Comparison of ENCODE assay signal across 1 cellular context in the genomic region with DNA sequence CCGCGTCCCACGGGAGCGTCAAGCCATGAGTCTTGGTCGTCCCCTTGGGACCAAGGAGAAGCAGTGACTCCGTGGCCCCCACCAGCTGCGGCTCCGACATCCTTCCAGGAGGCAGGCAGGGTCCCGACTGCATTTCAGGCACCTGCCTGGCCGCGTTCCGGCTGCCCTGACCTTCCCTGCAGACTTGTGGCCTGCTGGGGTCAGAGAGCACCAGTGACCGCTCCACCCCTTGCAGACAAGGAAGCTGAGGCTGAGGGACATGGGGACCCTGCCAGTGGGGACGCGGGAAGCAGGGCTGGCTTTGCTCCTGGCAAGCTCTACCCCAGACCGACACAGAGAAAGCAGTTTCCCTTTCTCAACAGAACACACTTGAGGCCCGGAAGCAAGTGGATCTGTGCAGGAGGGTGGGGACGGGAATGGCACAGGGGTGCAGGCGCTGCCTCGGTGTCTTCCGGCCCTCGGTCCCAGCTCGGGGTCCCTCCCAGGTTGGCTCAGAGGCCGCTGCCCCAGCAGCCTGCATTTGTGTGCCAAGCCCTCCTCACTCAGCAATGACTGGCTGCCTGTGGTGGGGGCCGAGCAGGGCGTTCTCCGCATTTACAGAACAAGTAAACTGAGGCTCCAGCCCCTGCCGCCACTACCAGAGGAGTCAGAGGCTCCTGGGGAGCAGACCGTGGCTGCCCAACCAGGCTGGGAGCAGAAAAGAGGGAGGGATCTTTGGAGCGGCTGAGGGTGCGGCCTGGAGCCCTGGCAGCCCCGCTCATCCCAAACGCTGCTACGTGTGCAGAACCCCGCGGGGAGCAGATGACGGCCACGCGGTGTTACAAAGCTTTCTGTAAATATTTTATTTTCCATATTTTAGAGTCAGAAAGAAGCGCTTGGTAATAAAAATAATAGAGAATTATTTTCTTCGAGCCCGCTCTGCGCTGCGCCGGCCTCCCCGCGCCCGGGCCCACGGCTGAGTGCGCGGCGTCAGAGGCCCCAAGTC.
TF ChIP-seq lines count a peak whose summit lies in the region.

No MANE protein-coding gene starts in this region.

TF ChIP-seq in H1, 55 proteins besides CTCF, POLR2A, EP300 and RAD21:
- no peak for TF ChIP-seq NRF1 (IDR thresholded peaks at IDR 0.05; ENCODE audit: low read depth, low read length)
- TF ChIP-seq, protein P1, sequence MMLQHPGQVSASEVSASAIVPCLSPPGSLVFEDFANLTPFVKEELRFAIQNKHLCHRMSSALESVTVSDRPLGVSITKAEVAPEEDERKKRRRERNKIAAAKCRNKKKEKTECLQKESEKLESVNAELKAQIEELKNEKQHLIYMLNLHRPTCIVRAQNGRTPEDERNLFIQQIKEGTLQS (IDR thresholded peaks at IDR 0.05; ENCODE audit: insufficient read depth, low read depth, low read length): no peak
- TF ChIP-seq SP4 (IDR thresholded peaks at IDR 0.05; ENCODE audit: low read length): no peak
- TF ChIP-seq SIRT6 (IDR thresholded peaks at IDR 0.05; ENCODE audit: low read length): no peak
- TF ChIP-seq TEAD4 (IDR thresholded peaks at IDR 0.05; ENCODE audit: low read depth, low read length): no peak
- TF ChIP-seq HDAC2 (IDR thresholded peaks at IDR 0.05; ENCODE audit: borderline replicate concordance in 1 of 2, low read depth in 2 of 2, low read length in 2 of 2): no peak
- no peak for TF ChIP-seq CBX8 (IDR thresholded peaks at IDR 0.05; ENCODE audit: borderline replicate concordance, low read depth, low read length)
- TF ChIP-seq SP1 (IDR thresholded peaks at IDR 0.05; ENCODE audit: low read depth, low read length): no peak
- no peak for TF ChIP-seq SUZ12 (IDR thresholded peaks at IDR 0.05; ENCODE audit: low read length)
- TF ChIP-seq TAF1 (IDR thresholded peaks at IDR 0.05; ENCODE audit: low read depth, low read length): no peak
- TF ChIP-seq EZH2 (IDR thresholded peaks at IDR 0.05; ENCODE audit: low read depth, low read length, severe bottlenecking): no peak
- no peak for TF ChIP-seq USF2 (IDR thresholded peaks at IDR 0.05; ENCODE audit: low read length)
- no peak for TF ChIP-seq KDM4A (IDR thresholded peaks at IDR 0.05; ENCODE audit: low read depth, low read length, severe bottlenecking)
- no peak for TF ChIP-seq TBP (IDR thresholded peaks at IDR 0.05; ENCODE audit: low read depth, low read length)
- no peak for TF ChIP-seq FOSL1 (IDR thresholded peaks at IDR 0.05; ENCODE audit: insufficient read depth, low read depth, low read length)
- TF ChIP-seq RBBP5 (IDR thresholded peaks at IDR 0.05; ENCODE audit: borderline replicate concordance, low read depth, low read length): no peak
- no peak for TF ChIP-seq CBX5 (IDR thresholded peaks at IDR 0.05; ENCODE audit: low read depth, low read length)
- no peak for TF ChIP-seq SIX5 (IDR thresholded peaks at IDR 0.05; ENCODE audit: low read depth, low read length)
- no peak for TF ChIP-seq CEBPB (IDR thresholded peaks at IDR 0.05; ENCODE audit: low read depth, low read length)
- no peak for TF ChIP-seq CHD7 (IDR thresholded peaks at IDR 0.05; ENCODE audit: insufficient replicate concordance, low read length)
TF ChIP-seq in H1: peak in this region for 0.
